ENCODE assay signal across 9 cellular contexts in the genomic region with DNA sequence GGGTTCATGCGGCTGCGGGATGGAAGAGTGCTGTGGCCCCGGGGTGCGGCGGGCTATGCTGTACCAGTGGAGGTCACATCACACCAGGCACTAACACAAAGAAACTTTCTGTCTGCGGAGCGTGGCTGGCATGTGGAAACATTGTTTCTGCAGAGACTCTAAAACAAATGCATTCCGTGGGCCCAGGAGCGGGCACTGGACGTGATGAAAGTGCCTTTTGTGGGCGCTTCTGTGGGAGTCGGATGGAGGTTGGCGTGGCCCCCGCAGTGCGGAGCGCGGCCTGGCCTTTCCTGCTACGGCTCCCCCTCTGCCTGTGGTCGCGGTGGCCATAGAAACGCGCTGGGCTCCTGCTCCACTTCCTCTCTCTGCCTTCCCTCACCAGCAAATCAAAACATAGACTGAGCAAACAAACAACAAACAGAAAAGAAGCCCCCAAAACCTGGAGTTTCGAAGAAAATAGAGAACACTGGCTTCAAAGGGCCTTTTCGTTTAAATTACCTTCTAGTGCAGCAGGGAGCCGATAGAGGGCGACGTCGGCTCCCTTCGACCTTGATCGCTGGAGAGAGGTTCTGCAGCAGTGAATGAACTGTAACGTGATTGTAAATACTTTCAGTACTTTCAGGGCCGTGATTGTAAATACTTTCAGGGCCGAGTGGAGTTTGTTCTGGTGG. TPM values are rescaled to one million over a fixed set of nuclear protein-coding genes. Genes with fewer than 3 reads are reported as not detected.
DNase-seq lines count a peak whose midpoint lies in the region; ATAC-seq, FAIRE-seq and TF ChIP-seq lines count a peak whose summit lies in the region.
"Had no signal": no experiment of that assay in that cellular context is flagged by ENCODE, and none has a peak within 500 bp of the region (broad histone marks: within the 10 kb centered on the region; RNA-seq: fewer than 3 reads in every experiment).

No MANE protein-coding gene starts in this region.

- H3K36me3 ChIP-seq in DND-41 (ENCODE audit: insufficient read depth, low read length): no peaks in the 10 kb centered on the region
- no peaks in the 10 kb centered on the region for H3K36me3 ChIP-seq in lower lobe of right lung

- no peak overlapping the region for H3K9ac ChIP-seq in DND-41 (ENCODE audit: low read depth, low read length)

- DNase-seq in DND-41 (peak; percentile 32), HL-60 (ENCODE audit: low read depth in 1 of 2, low spot score in 1 of 2) (peak in 1 of 2 experiments; percentile 60), lower lobe of right lung (peak; percentile 58), cerebellar nuclear complex (lab: John Stamatoyannopoulos, UW) (no peak)
- DNase-seq in central memory CD4-positive, alpha-beta T cell: peak; percentile 41
- DNase-seq in stimulated activated CD8-positive, alpha-beta memory T cell treated with anti-CD3 and anti-CD28 coated beads, Interleukin-7, amount 100 ng/mL, for 48 hours (ENCODE audit: extremely low read depth in 1 of 2, low read depth in 1 of 2): peak; percentile 7 to 22

- H3K27me3 ChIP-seq in DND-41 (ENCODE audit: insufficient read depth, low read length, poor library complexity) (peaks cover 3% of the 10 kb centered on the region), HL-60 (ENCODE audit: insufficient read depth, poor library complexity, severe bottlenecking) (no peaks in the 10 kb centered on the region), lower lobe of right lung (ENCODE audit: low read depth) (no peaks in the 10 kb centered on the region)

- no peaks in the 10 kb centered on the region for H3K79me2 ChIP-seq in DND-41 (ENCODE audit: insufficient read depth, low read length)

- no peaks in the 10 kb centered on the region for H3K9me3 ChIP-seq in DND-41 (ENCODE audit: insufficient read depth, low read length, severe bottlenecking)
- no peaks in the 10 kb centered on the region for H3K9me3 ChIP-seq in lower lobe of right lung

- H3K4me1 ChIP-seq in DND-41 (ENCODE audit: insufficient read depth, low read length) (no peaks in the 10 kb centered on the region), lower lobe of right lung (peaks cover 5% of the 10 kb centered on the region)

- peak; percentile 46 for FAIRE-seq in TTC549 (lab: Jason Lieb, UNC)
- FAIRE-seq: colon had no signal

- peak; percentile 55 for TF ChIP-seq CTCF in DND-41 (IDR thresholded peaks at IDR 0.05; ENCODE audit: borderline replicate concordance, extremely low read depth, low read length, poor library complexity, severe bottlenecking)
- TF ChIP-seq CTCF in HL-60 (IDR thresholded peaks at IDR 0.05; ENCODE audit: insufficient read depth, low read length): peak; percentile 51
- TF ChIP-seq CTCF in lower lobe of right lung (IDR thresholded peaks at IDR 0.05): peak; percentile 69

- no peak overlapping the region for H3K4me3 ChIP-seq in DND-41 (ENCODE audit: low read depth in 1 of 2, low read length in 2 of 2)
- H3K4me3 ChIP-seq in HL-60 (replicated peaks; ENCODE audit: insufficient read depth, low read length): peak overlapping the region; percentile 33
- H3K4me3 ChIP-seq in lower lobe of right lung: peak overlapping the region; percentile 33

- no peak overlapping the region for H2AFZ ChIP-seq in DND-41 (ENCODE audit: low read depth, low read length)

- H3K27ac ChIP-seq in DND-41 (ENCODE audit: low read length): no peak overlapping the region
- peak overlapping the region; percentile 27 for H3K27ac ChIP-seq in HL-60 (replicated peaks)
- no peak overlapping the region for H3K27ac ChIP-seq in lower lobe of right lung

- H4K20me1 ChIP-seq in DND-41 (ENCODE audit: insufficient read depth, low read length): no peaks in the 10 kb centered on the region

- H3K4me2 ChIP-seq in DND-41 (ENCODE audit: insufficient read depth, low read length): no peak overlapping the region

- intact Hi-C loops in lower lobe of right lung (cut with DNase I): no loop called here

- peak; percentile 74 for ATAC-seq in DND-41 (ENCODE audit: insufficient read depth, low read depth)
- ATAC-seq in GM21360 (IDR thresholded peaks at IDR 0.05; ENCODE audit: unreplicated experiment): peak; percentile 91
- ATAC-seq in lower lobe of right lung: peak; percentile 82 to 92

RNA-seq across cellular contexts. Expression of gene KIF5C, which starts 51.4 kb away (rescaled TPM):
- total RNA-seq in lower lobe of right lung: 0.47 TPM

Comparison
In these comparisons a context has a peak if more than half of its experiments do, and no peak if none do; other contexts are left out.
1. DNase-seq: peak in DND-41 (single experiment), central memory CD4-positive, alpha-beta T cell (single experiment), lower lobe of right lung (single experiment) and stimulated activated CD8-positive, alpha-beta memory T cell treated with anti-CD3 and anti-CD28 coated beads, Interleukin-7, amount 100 ng/mL, for 48 hours (2 of 2); none in cerebellar nuclear complex (0 of 2).
2. H3K4me3 ChIP-seq: peak in HL-60 (single experiment) and lower lobe of right lung (single experiment); none in DND-41 (0 of 2).
3. Peak in every context shown above with its lines, with median percentiles within 50 percentile points of each other: ATAC-seq and CTCF ChIP-seq.